In the genomic region with DNA sequence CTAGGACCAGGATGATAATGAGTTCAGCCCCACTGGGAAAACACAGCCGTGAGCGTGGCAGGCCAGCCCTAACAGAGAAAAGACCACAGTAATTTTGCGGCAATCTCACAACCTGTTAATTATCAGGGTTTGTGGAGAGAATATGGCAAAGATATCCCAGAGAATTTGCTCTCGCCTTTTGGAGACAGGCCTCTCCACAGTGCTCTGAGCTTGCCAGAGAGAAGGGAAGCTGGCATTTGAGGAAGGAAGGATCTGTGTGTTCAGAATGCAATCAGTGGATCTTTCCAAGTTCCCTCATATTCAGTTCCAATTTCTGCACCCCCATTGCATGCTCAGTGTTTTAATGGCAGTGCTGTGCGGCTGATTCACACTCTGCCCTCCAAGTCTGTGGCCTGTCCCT, we compare ENCODE assay signal across 17 cellular contexts.
DNase-seq lines count a peak whose midpoint lies in the region; ATAC-seq and TF ChIP-seq lines count a peak whose summit lies in the region.
"Had no signal": no experiment of that assay in that cellular context is flagged by ENCODE, and none has a peak within 500 bp of the region (broad histone marks: within the 10 kb centered on the region; RNA-seq: fewer than 3 reads in every experiment).

No MANE protein-coding gene starts in this region.

- no peak overlapping the region for H2AFZ ChIP-seq in PC-3 (ENCODE audit: low read length)
- H2AFZ ChIP-seq: GM23248 had no signal

- H3K27me3 ChIP-seq in PC-3 (ENCODE audit: low read length) (no peaks in the 10 kb centered on the region), esophagus muscularis mucosa (peaks cover 0 to 25% (median 0%) of the 10 kb centered on the region in 4 donors)
- H3K27me3 ChIP-seq: BLaER1 treated with 17β-estradiol and CSF1 and Interleukin-3, amounts not matched to agents 10 nM and 100 nM had no signal

- no peaks in the 10 kb centered on the region for H3K79me2 ChIP-seq in PC-3 (ENCODE audit: low read length)

- TF ChIP-seq POLR2A in esophagus muscularis mucosa (IDR thresholded peaks at IDR 0.05; ENCODE audit: low read depth) = no peak

- H3K27ac Mint-ChIP-seq in osteocyte (ENCODE audit: unreplicated experiment) = no peak overlapping the region
- H3K27ac Mint-ChIP-seq in activated CD8-positive, alpha-beta memory T cell treated with anti-CD3 and anti-CD28 coated beads, Interleukin-2, amount 10 ng/mL, durations not matched to agents 7 days and 5 days = no peak overlapping the region
- H3K27ac Mint-ChIP-seq: B cell; CD8-positive, alpha-beta T cell had no signal

- no peak overlapping the region for H3K9ac ChIP-seq in PC-3 (ENCODE audit: low read length)
- H3K9ac ChIP-seq: BLaER1 treated with 17β-estradiol and CSF1 and Interleukin-3, amounts not matched to agents 10 nM and 100 nM; GM23248 had no signal

- DNase-seq in G401 (ENCODE audit: low spot score) = peak; percentile 78
- no peak for DNase-seq in PC-3
- peak; percentile 60 for DNase-seq in esophagus muscularis mucosa (ENCODE audit: extremely low spot score)
- DNase-seq in osteocyte (ENCODE audit: extremely low spot score, unreplicated experiment) = no peak
- DNase-seq in activated CD8-positive, alpha-beta memory T cell treated with anti-CD3 and anti-CD28 coated beads, Interleukin-2, amount 10 ng/mL, durations not matched to agents 7 days and 5 days = no peak
- DNase-seq: 8988T; Calu3; CD8-positive, alpha-beta T cell; DMS79 treated with DMSO at 0.1 percent for 48 hours; GM23248 had no signal

- in situ Hi-C loops in G401 (cut with HindIII; ENCODE audit: low sequenced_read_pairs) = no loop called here

- H3K4me1 Mint-ChIP-seq in osteocyte (ENCODE audit: unreplicated experiment) = no peaks in the 10 kb centered on the region
- H3K4me1 Mint-ChIP-seq in activated CD8-positive, alpha-beta memory T cell treated with anti-CD3 and anti-CD28 coated beads, Interleukin-2, amount 10 ng/mL, durations not matched to agents 7 days and 5 days = no peaks in the 10 kb centered on the region
- H3K4me1 Mint-ChIP-seq: B cell had no signal

- TF ChIP-seq CTCF in PC-3 (conservative IDR thresholded peaks at IDR 0.05; ENCODE audit: low read depth, low read length) = no peak
- no peak for TF ChIP-seq CTCF in esophagus muscularis mucosa (IDR thresholded peaks at IDR 0.05)
- no peak for TF ChIP-seq CTCF in osteocyte (IDR thresholded peaks at IDR 0.05)

- no peaks in the 10 kb centered on the region for H3K9me3 ChIP-seq in PC-3 (ENCODE audit: low read length)
- H3K9me3 ChIP-seq in esophagus muscularis mucosa = no peaks in the 10 kb centered on the region
- H3K9me3 ChIP-seq: BLaER1 treated with 17β-estradiol and CSF1 and Interleukin-3, amounts not matched to agents 10 nM and 100 nM; HAP-1 had no signal

- H3K4me3 ChIP-seq in PC-3 (ENCODE audit: low read length) (no peak overlapping the region), esophagus muscularis mucosa (no peak overlapping the region)
- H3K4me3 ChIP-seq: BLaER1 treated with 17β-estradiol and CSF1 and Interleukin-3, amounts not matched to agents 10 nM and 100 nM; GM12878; GM23248; HAP-1 had no signal

- H3K36me3 ChIP-seq in PC-3 (ENCODE audit: low read depth, low read length) (no peaks in the 10 kb centered on the region), esophagus muscularis mucosa (no peaks in the 10 kb centered on the region)
- H3K36me3 ChIP-seq: BLaER1 treated with 17β-estradiol and CSF1 and Interleukin-3, amounts not matched to agents 10 nM and 100 nM; HAP-1 had no signal

- H3K27me3 Mint-ChIP-seq in osteocyte (ENCODE audit: unreplicated experiment) = no peaks in the 10 kb centered on the region
- H3K27me3 Mint-ChIP-seq in activated CD8-positive, alpha-beta memory T cell treated with anti-CD3 and anti-CD28 coated beads, Interleukin-2, amount 10 ng/mL, durations not matched to agents 7 days and 5 days = no peaks in the 10 kb centered on the region

- H3F3A ChIP-seq in PC-3 (ENCODE audit: low read length, unreplicated experiment) = no peaks in the 10 kb centered on the region

- H3K4me1 ChIP-seq in PC-3 (ENCODE audit: insufficient read depth, low read length) (peaks cover 12% of the 10 kb centered on the region), esophagus muscularis mucosa (no peaks in the 10 kb centered on the region)
- H3K4me1 ChIP-seq: BLaER1 treated with 17β-estradiol and CSF1 and Interleukin-3, amounts not matched to agents 10 nM and 100 nM; HAP-1 had no signal

- intact Hi-C loops in PC-3 (cut with micrococcal nuclease) (no loop called here), esophagus muscularis mucosa (cut with DNase I) (no loop called here)

- H3K27ac ChIP-seq in PC-3 (ENCODE audit: low read length) = 0 out of 2 replicates have a peak overlapping the region, but pooled peaks have one; percentile 18
- no peak overlapping the region for H3K27ac ChIP-seq in esophagus muscularis mucosa (replicated peaks in 1 of 4)
- H3K27ac ChIP-seq: BLaER1 treated with 17β-estradiol and CSF1 and Interleukin-3, amounts not matched to agents 10 nM and 100 nM; GM23248; HL-60 had no signal

- CTCF ChIA-PET in PC-3 (lab: Charles Lee) = no interaction called here
- CTCF ChIA-PET in activated CD8-positive, alpha-beta memory T cell treated with anti-CD3 and anti-CD28 coated beads, Interleukin-2, amount 10 ng/mL, durations not matched to agents 7 days and 5 days (lab: Charles Lee) = no interaction called here

- BruUV-seq in PC-3 (replicated peaks; lab: Mats Ljungman, UMichigan) = no TSS peak

- TF ChIP-seq EP300 in esophagus muscularis mucosa (IDR thresholded peaks at IDR 0.05) = no peak

- no peak overlapping the region for H3K4me3 Mint-ChIP-seq in osteocyte (ENCODE audit: unreplicated experiment)
- no peak overlapping the region for H3K4me3 Mint-ChIP-seq in activated CD8-positive, alpha-beta memory T cell treated with anti-CD3 and anti-CD28 coated beads, Interleukin-2, amount 10 ng/mL, durations not matched to agents 7 days and 5 days
- H3K4me3 Mint-ChIP-seq: B cell; CD8-positive, alpha-beta T cell had no signal

- no peaks in the 10 kb centered on the region for H3K9me2 ChIP-seq in PC-3 (replicated peaks; ENCODE audit: low read length)

- peaks cover 13% of the 10 kb centered on the region for H3K9me3 Mint-ChIP-seq in osteocyte (ENCODE audit: unreplicated experiment)
- H3K9me3 Mint-ChIP-seq in activated CD8-positive, alpha-beta memory T cell treated with anti-CD3 and anti-CD28 coated beads, Interleukin-2, amount 10 ng/mL, durations not matched to agents 7 days and 5 days (ENCODE audit: low read depth) = peaks cover 5% of the 10 kb centered on the region
- H3K9me3 Mint-ChIP-seq: CD8-positive, alpha-beta T cell had no signal

- ATAC-seq in PC-3 = no peak
- ATAC-seq in HG02970 (IDR thresholded peaks at IDR 0.05; ENCODE audit: low FRiP score, unreplicated experiment) = no peak
- no peak for ATAC-seq in activated CD8-positive, alpha-beta memory T cell treated with anti-CD3 and anti-CD28 coated beads, Interleukin-2, amount 10 ng/mL, durations not matched to agents 7 days and 5 days
- ATAC-seq in GM21619 (IDR thresholded peaks at IDR 0.05; ENCODE audit: unreplicated experiment) = no peak
- ATAC-seq: CD8-positive, alpha-beta T cell; GM12878 had no signal

- POLR2A ChIA-PET in PC-3 (lab: Charles Lee; ENCODE audit: unreplicated experiment) = no interaction called here

- H3K36me3 Mint-ChIP-seq in osteocyte (ENCODE audit: unreplicated experiment) = no peaks in the 10 kb centered on the region
- H3K36me3 Mint-ChIP-seq in activated CD8-positive, alpha-beta memory T cell treated with anti-CD3 and anti-CD28 coated beads, Interleukin-2, amount 10 ng/mL, durations not matched to agents 7 days and 5 days = no peaks in the 10 kb centered on the region
- H3K36me3 Mint-ChIP-seq: CD8-positive, alpha-beta T cell had no signal

- WGBS in esophagus muscularis mucosa = 72% methylated on average over 5 of the region's 5 CpGs

- H4K20me1 ChIP-seq in PC-3 (ENCODE audit: low read length) = no peaks in the 10 kb centered on the region
- H4K20me1 ChIP-seq: BLaER1 treated with 17β-estradiol and CSF1 and Interleukin-3, amounts not matched to agents 10 nM and 100 nM had no signal

- H3K4me2 ChIP-seq in PC-3 (ENCODE audit: low read length) = no peak overlapping the region
- H3K4me2 ChIP-seq: BLaER1 treated with 17β-estradiol and CSF1 and Interleukin-3, amounts not matched to agents 10 nM and 100 nM had no signal

Comparison
In these comparisons a context has a peak if more than half of its experiments do, and no peak if none do; other contexts are left out.
1. DNase-seq: peak in G401 (single experiment) and esophagus muscularis mucosa (single experiment); none in PC-3 (single experiment), osteocyte (single experiment) and activated CD8-positive, alpha-beta memory T cell treated with anti-CD3 and anti-CD28 coated beads, Interleukin-2, amount 10 ng/mL, durations not matched to agents 7 days and 5 days (single experiment).